18 cellular contexts compared by ENCODE assay signal in the genomic region with DNA sequence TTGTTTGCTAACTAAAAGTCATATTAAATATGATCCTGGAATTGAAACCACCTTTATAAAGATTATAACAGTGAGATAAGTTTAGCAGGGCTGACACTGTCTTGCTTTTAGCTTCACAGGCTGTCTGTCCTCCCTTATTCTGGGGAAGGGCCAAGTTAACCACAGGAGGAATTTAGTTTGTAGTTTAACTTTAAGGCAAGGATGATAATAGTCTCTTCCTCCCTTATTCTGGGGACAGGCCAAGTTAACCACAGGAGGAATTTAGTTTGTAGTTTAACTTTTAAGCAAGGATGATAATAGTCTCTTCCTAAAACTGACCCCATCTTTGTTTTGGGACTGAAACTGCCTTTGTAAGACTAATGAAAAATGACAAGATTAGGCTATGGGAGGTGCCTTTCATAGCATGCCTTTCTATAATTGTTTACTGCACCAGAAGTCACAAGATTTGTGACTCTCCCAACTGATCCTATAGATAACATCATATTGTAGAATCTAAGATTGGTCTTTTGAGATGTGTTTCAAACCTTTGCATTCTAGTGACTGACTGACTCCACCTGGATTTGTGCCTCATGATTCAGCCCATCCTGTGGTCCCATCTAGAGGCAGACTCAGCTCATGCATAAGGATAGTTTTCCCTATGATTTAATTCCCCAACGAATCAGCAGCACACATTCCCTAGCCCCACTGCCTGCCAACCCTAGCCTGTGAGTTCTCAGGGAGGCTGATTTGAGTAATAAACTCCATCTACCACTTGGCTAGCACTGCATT.
DNase-seq lines count a peak whose midpoint lies in the region; ATAC-seq and TF ChIP-seq lines count a peak whose summit lies in the region.
"Had no signal": no experiment of that assay in that cellular context is flagged by ENCODE, and none has a peak within 500 bp of the region (broad histone marks: within the 10 kb centered on the region; RNA-seq: fewer than 3 reads in every experiment).

No MANE protein-coding gene starts in this region.

- no peaks in the 10 kb centered on the region for H3K9me3 ChIP-seq in smooth muscle cell (replicated peaks; ENCODE audit: low read depth)
- H3K9me3 ChIP-seq: gastrocnemius medialis, mucosa of descending colon had no signal

- no peak overlapping the region for H3K27ac Mint-ChIP-seq in WTC11
- H3K27ac Mint-ChIP-seq: activated CD4-positive, alpha-beta T cell treated with anti-CD3 and anti-CD28 coated beads, Interleukin-2, amount 10 ng/mL, durations not matched to agents 24 days and 14 days; activated naive CD8-positive, alpha-beta T cell treated with anti-CD3 and anti-CD28 coated beads, Interleukin-2, amount 50 U/mL, for 24 hours; CD8-positive, alpha-beta memory T cell had no signal

- ATAC-seq in SK-N-SH treated with all-trans-retinoic acid at 6 μM for 48 hours (peak; percentile 90), GM18520 (IDR thresholded peaks at IDR 0.05; ENCODE audit: unreplicated experiment) (no peak), WTC11 (no peak), GM18511 (IDR thresholded peaks at IDR 0.05; ENCODE audit: unreplicated experiment) (no peak)
- ATAC-seq: activated naive CD8-positive, alpha-beta T cell treated with anti-CD3 and anti-CD28 coated beads, Interleukin-2, amount 50 U/mL, for 24 hours; gastrocnemius medialis; mucosa of descending colon had no signal

- no peak overlapping the region for H3K4me3 ChIP-seq in smooth muscle cell
- H3K4me3 ChIP-seq: coronary artery, gastrocnemius medialis, mucosa of descending colon had no signal

- peak; percentile 67 for DNase-seq in GM04504 (ENCODE audit: low read depth)
- peak; percentile 10 for DNase-seq in fibroblast of the conjunctiva (ENCODE audit: low read depth)
- DNase-seq in smooth muscle cell (lab: John Stamatoyannopoulos, UW; ENCODE audit: unreplicated experiment), result no peak
- no peak for DNase-seq in WTC11 (ENCODE audit: low spot score)
- DNase-seq in NCI-H2171 treated with DMSO at 0.1 percent for 48 hours (lab: John Stamatoyannopoulos, UW), result no peak
- DNase-seq: activated CD4-positive, alpha-beta T cell treated with anti-CD3 and anti-CD28 coated beads, Interleukin-2, amount 10 ng/mL, durations not matched to agents 24 days and 14 days; activated naive CD8-positive, alpha-beta T cell treated with anti-CD3 and anti-CD28 coated beads, Interleukin-2, amount 50 U/mL, for 24 hours; activated T-cell treated with anti-CD3 and anti-CD28 coated beads, Interleukin-2, amount 50 U/mL, for 48 hours; CD8-positive, alpha-beta memory T cell; gastrocnemius medialis; mucosa of descending colon; NCI-H1694; SHP77; stimulated activated CD4-positive, alpha-beta T cell treated with anti-CD3 and anti-CD28 coated beads, Interleukin-4, amount 100 ng/mL, for 1 hour had no signal

- H3K36me3 Mint-ChIP-seq in WTC11, result no peaks in the 10 kb centered on the region
- H3K36me3 Mint-ChIP-seq: CD8-positive, alpha-beta memory T cell had no signal

- no peaks in the 10 kb centered on the region for H3K79me2 ChIP-seq in smooth muscle cell (ENCODE audit: low read depth)

- no peaks in the 10 kb centered on the region for H3K36me3 ChIP-seq in smooth muscle cell (ENCODE audit: low read depth)
- H3K36me3 ChIP-seq: gastrocnemius medialis had no signal

- no peaks in the 10 kb centered on the region for H3K27me3 Mint-ChIP-seq in WTC11 (ENCODE audit: low read depth)
- H3K27me3 Mint-ChIP-seq: activated CD4-positive, alpha-beta T cell treated with anti-CD3 and anti-CD28 coated beads, Interleukin-2, amount 10 ng/mL, durations not matched to agents 24 days and 14 days; activated naive CD8-positive, alpha-beta T cell treated with anti-CD3 and anti-CD28 coated beads, Interleukin-2, amount 50 U/mL, for 24 hours; CD8-positive, alpha-beta memory T cell had no signal

- CTCF ChIA-PET in WTC11 (lab: Charles Lee), result no interaction called here

- no peak overlapping the region for H3K27ac ChIP-seq in smooth muscle cell (ENCODE audit: low read depth)
- H3K27ac ChIP-seq: coronary artery, gastrocnemius medialis had no signal

- H3K27me3 ChIP-seq in smooth muscle cell (ENCODE audit: low read depth), result no peaks in the 10 kb centered on the region
- H3K27me3 ChIP-seq: gastrocnemius medialis had no signal

- peaks cover 8% of the 10 kb centered on the region for H3K4me1 ChIP-seq in smooth muscle cell (ENCODE audit: low read depth)
- H3K4me1 ChIP-seq: gastrocnemius medialis had no signal

- H2AFZ ChIP-seq in smooth muscle cell (ENCODE audit: low read depth), result no peak overlapping the region

- H3K9ac ChIP-seq in smooth muscle cell (ENCODE audit: low read depth), result no peak overlapping the region

- no peaks in the 10 kb centered on the region for H3F3A ChIP-seq in smooth muscle cell (ENCODE audit: low read depth)

- POLR2A ChIA-PET in WTC11 (lab: Charles Lee), result interaction anchor here (0.5 kb wide), 1 partner anchor 56 kb away, joined by 3 read pairs; no protein-coding TSS in a partner anchor

- 80% methylated on average over 1 of the region's 1 CpG for WGBS in smooth muscle cell (ENCODE audit: low lambda C conversion rate)

- H3K4me1 Mint-ChIP-seq in WTC11, result no peaks in the 10 kb centered on the region
- H3K4me1 Mint-ChIP-seq: activated CD4-positive, alpha-beta T cell treated with anti-CD3 and anti-CD28 coated beads, Interleukin-2, amount 10 ng/mL, durations not matched to agents 24 days and 14 days; activated naive CD8-positive, alpha-beta T cell treated with anti-CD3 and anti-CD28 coated beads, Interleukin-2, amount 50 U/mL, for 24 hours; CD8-positive, alpha-beta memory T cell had no signal

- H4K20me1 ChIP-seq in smooth muscle cell (ENCODE audit: low read depth), result no peaks in the 10 kb centered on the region

- TF ChIP-seq CTCF in smooth muscle cell (IDR thresholded peaks at IDR 0.05; ENCODE audit: borderline replicate concordance, insufficient read depth, poor library complexity, severe bottlenecking) (no peak), WTC11 (IDR thresholded peaks at IDR 0.05) (no peak)

- H3K4me3 Mint-ChIP-seq in WTC11, result no peak overlapping the region
- H3K4me3 Mint-ChIP-seq: activated CD4-positive, alpha-beta T cell treated with anti-CD3 and anti-CD28 coated beads, Interleukin-2, amount 10 ng/mL, durations not matched to agents 24 days and 14 days; activated naive CD8-positive, alpha-beta T cell treated with anti-CD3 and anti-CD28 coated beads, Interleukin-2, amount 50 U/mL, for 24 hours; CD8-positive, alpha-beta memory T cell had no signal

- H3K4me2 ChIP-seq in smooth muscle cell, result peak overlapping the region; percentile 9

- peaks cover 8% of the 10 kb centered on the region for H3K9me3 Mint-ChIP-seq in WTC11
- H3K9me3 Mint-ChIP-seq: activated CD4-positive, alpha-beta T cell treated with anti-CD3 and anti-CD28 coated beads, Interleukin-2, amount 10 ng/mL, durations not matched to agents 24 days and 14 days; activated naive CD8-positive, alpha-beta T cell treated with anti-CD3 and anti-CD28 coated beads, Interleukin-2, amount 50 U/mL, for 24 hours had no signal

TF ChIP-seq in SK-N-SH treated with all-trans-retinoic acid at 6 μM for 48 hours, 23 proteins besides CTCF, POLR2A, EP300 and RAD21:
- TF ChIP-seq PPARA (CRISPR knock-in tag; IDR thresholded peaks at IDR 0.05; ENCODE audit: borderline replicate concordance), result no peak
- no peak for TF ChIP-seq CSRNP3 (CRISPR knock-in tag; IDR thresholded peaks at IDR 0.05)

TF ChIP-seq in WTC11, 78 proteins besides CTCF, POLR2A, EP300 and RAD21:
- TF ChIP-seq RORB (CRISPR knock-in tag; IDR thresholded peaks at IDR 0.05), result no peak
- TF ChIP-seq AFF4 (CRISPR knock-in tag; IDR thresholded peaks at IDR 0.05; ENCODE audit: borderline replicate concordance), result no peak
- TF ChIP-seq, protein P1, sequence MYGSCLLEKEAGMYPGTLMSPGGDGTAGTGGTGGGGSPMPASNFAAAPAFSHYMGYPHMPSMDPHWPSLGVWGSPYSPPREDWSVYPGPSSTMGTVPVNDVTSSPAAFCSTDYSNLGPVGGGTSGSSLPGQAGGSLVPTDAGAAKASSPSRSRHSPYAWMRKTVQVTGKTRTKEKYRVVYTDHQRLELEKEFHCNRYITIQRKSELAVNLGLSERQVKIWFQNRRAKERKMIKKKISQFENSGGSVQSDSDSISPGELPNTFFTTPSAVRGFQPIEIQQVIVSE (CRISPR knock-in tag; IDR thresholded peaks at IDR 0.05; ENCODE audit: borderline replicate concordance), result no peak

Comparison
In these comparisons a context has a peak if more than half of its experiments do, and no peak if none do; other contexts are left out.
1. DNase-seq: peak in GM04504 (single experiment) and fibroblast of the conjunctiva (single experiment); none in smooth muscle cell (single experiment), WTC11 (single experiment) and NCI-H2171 treated with DMSO at 0.1 percent for 48 hours (single experiment).